In the genomic region with DNA sequence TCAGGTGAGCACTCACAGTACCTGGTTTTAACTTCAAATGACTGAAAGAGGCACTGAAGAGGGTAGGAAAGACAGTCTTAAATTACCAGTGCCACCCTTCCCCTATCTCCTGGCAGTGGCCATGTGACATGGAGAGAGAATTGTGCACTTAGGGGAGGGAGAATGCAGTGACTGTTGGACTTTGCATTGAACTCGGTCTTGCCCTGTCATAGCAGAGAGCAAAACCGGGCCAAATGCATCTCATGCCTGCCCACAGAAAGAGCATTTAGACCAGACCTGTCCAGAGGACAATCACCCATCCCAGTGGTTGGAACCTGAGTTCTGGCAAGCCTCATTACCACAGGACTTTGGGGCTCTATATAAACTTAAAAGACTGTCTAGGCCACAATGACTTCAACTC, we compare ENCODE assay signal across 24 cellular contexts.
DNase-seq lines count a peak whose midpoint lies in the region; ATAC-seq, FAIRE-seq and TF ChIP-seq lines count a peak whose summit lies in the region.
"Had no signal": no experiment of that assay in that cellular context is flagged by ENCODE, and none has a peak within 500 bp of the region (broad histone marks: within the 10 kb centered on the region; RNA-seq: fewer than 3 reads in every experiment).

No MANE protein-coding gene starts in this region.

- TF ChIP-seq CTCF in HepG2 (CRISPR knock-in tag; IDR thresholded peaks at IDR 0.05) (no peak), right lobe of liver (IDR thresholded peaks at IDR 0.05) (no peak)

- H3K9ac ChIP-seq in HepG2 (ENCODE audit: insufficient read depth, low read depth, low read length) = no peak overlapping the region
- H3K9ac ChIP-seq: BLaER1 had no signal

- WGBS in HepG2 (ENCODE audit: low lambda C conversion rate) = 12% methylated on average over 2 of the region's 2 CpGs
- no CpG with 5 or more reads among the region's 2 CpGs for WGBS in right lobe of liver (ENCODE audit: insufficient coverage, low coverage, low lambda C conversion rate, missing lambda C conversion rate)

- no peak overlapping the region for H3K27ac ChIP-seq in HepG2 (ENCODE audit: extremely low read length, insufficient read depth, low read length)
- no peak overlapping the region for H3K27ac ChIP-seq in right lobe of liver
- H3K27ac ChIP-seq: BLaER1 had no signal

- FAIRE-seq in HepG2 (lab: Jason Lieb, UNC) = no peak
- FAIRE-seq: GM12878, GM12892, GM18507 had no signal

- H3K36me3 ChIP-seq in HepG2 (replicated peaks in 1 of 2; ENCODE audit: control insufficient read depth in 1 of 2, insufficient read depth in 2 of 2, low read length in 2 of 2) (no peaks in the 10 kb centered on the region), right lobe of liver (no peaks in the 10 kb centered on the region)
- H3K36me3 ChIP-seq: BE2C had no signal

- no peak overlapping the region for H2AFZ ChIP-seq in HepG2 (ENCODE audit: low read length)

- no peaks in the 10 kb centered on the region for H3K79me2 ChIP-seq in HepG2 (ENCODE audit: insufficient read depth, low read length)

- H3K27me3 ChIP-seq in HepG2 (ENCODE audit: control insufficient read depth in 1 of 2, insufficient read depth in 2 of 2, low read length in 2 of 2) (no peaks in the 10 kb centered on the region), right lobe of liver (no peaks in the 10 kb centered on the region)
- H3K27me3 ChIP-seq: BE2C, BLaER1 had no signal

- H3K4me1 ChIP-seq in HepG2 (ENCODE audit: insufficient read depth, low read length) = no peaks in the 10 kb centered on the region
- H3K4me1 ChIP-seq in right lobe of liver = no peaks in the 10 kb centered on the region
- H3K4me1 ChIP-seq: BE2C had no signal

- CTCF ChIA-PET in HepG2 (lab: Yijun Ruan, JAX; ENCODE audit: low intra/inter-chr PET ratio, low total read pairs) = no interaction called here

- POLR2A ChIA-PET in HepG2 (lab: Yijun Ruan, JAX) = no interaction called here

- no peak for TF ChIP-seq RAD21 in HepG2 (CRISPR knock-in tag; IDR thresholded peaks at IDR 0.05)

- no peak overlapping the region for H3K4me3 ChIP-seq in HepG2 (replicated peaks in 1 of 3; ENCODE audit: insufficient read depth in 1 of 3, low read depth in 2 of 3, low read length in 3 of 3)
- no peak overlapping the region for H3K4me3 ChIP-seq in right lobe of liver
- H3K4me3 ChIP-seq: BLaER1, GM12878 had no signal

- in situ Hi-C loops in HepG2 (cut with HindIII; ENCODE audit: extremely low pct_ligation_motif_present, low pct_unique_long_range_greater_than_20kb) = no loop called here

- TF ChIP-seq EP300 in HepG2 (IDR thresholded peaks at IDR 0.05; ENCODE audit: low read depth in 2 of 2, low read length in 2 of 2) (no peak), HepG2 (CRISPR knock-in tag; IDR thresholded peaks at IDR 0.05; ENCODE audit: borderline replicate concordance) (no peak)

- peak; percentile 86 for ATAC-seq in HepG2
- peak; percentile 86 to 98 (median 92) for ATAC-seq in right lobe of liver
- ATAC-seq: GM12878 had no signal

- DNase-seq in HepG2 (ENCODE audit: low spot score) (peak; percentile 21), right lobe of liver (peak in 2 of 3 donors; percentile 60 to 71), NCI-H1930 (lab: John Stamatoyannopoulos, UW) (no peak), cerebellar cortex (ENCODE audit: low spot score) (no peak), cortex of kidney (lab: John Stamatoyannopoulos, UW) (no peak)
- DNase-seq: 8988T; ACHN; BE2C; C1 segment of cervical spinal cord; CD4-positive, alpha-beta memory T cell; CD4-positive, CD25-positive, alpha-beta regulatory T cell; CD8-positive, alpha-beta memory T cell; COR-L47; DMS 273 treated with DMSO at 0.1 percent for 48 hours; DMS153; DMS53; DMS79; DND-41; EL; GDM1 had no signal

- intact Hi-C loops in HepG2 (cut with micrococcal nuclease; ENCODE audit: unreplicated experiment) = no loop called here
- intact Hi-C loops in right lobe of liver (cut with DNase I) = no loop called here

- H4K20me1 ChIP-seq in HepG2 (ENCODE audit: insufficient read depth, low read length) = no peaks in the 10 kb centered on the region
- H4K20me1 ChIP-seq: BLaER1 had no signal

- no peak overlapping the region for H3K4me2 ChIP-seq in HepG2 (ENCODE audit: low read depth, low read length)
- H3K4me2 ChIP-seq: BLaER1 had no signal

- BruUV-seq in HepG2 (replicated peaks; lab: Mats Ljungman, UMichigan) = no TSS peak

- H3K9me3 ChIP-seq in HepG2 (ENCODE audit: low read length) (peaks cover 37% of the 10 kb centered on the region), right lobe of liver (no peaks in the 10 kb centered on the region)
- H3K9me3 ChIP-seq: BE2C, BLaER1 had no signal

- no peak for TF ChIP-seq POLR2A in HepG2 (IDR thresholded peaks at IDR 0.05; ENCODE audit: insufficient read depth in 1 of 2, low read depth in 2 of 2, low read length in 2 of 2)
- TF ChIP-seq POLR2A in right lobe of liver (IDR thresholded peaks at IDR 0.05) = no peak

TF ChIP-seq in HepG2, 621 proteins besides CTCF, POLR2A, EP300 and RAD21 (continues in another document):
- TF ChIP-seq ZNF101 (CRISPR knock-in tag; IDR thresholded peaks at IDR 0.05; ENCODE audit: borderline replicate concordance, low read depth) (no peak), ZMYM4 (CRISPR knock-in tag; IDR thresholded peaks at IDR 0.05) (peak; percentile 53), ZNF557 (CRISPR knock-in tag; IDR thresholded peaks at IDR 0.05) (no peak), ZNF550 (CRISPR knock-in tag; IDR thresholded peaks at IDR 0.05; ENCODE audit: borderline replicate concordance) (no peak), JUNB (CRISPR knock-in tag; IDR thresholded peaks at IDR 0.05; ENCODE audit: borderline replicate concordance) (no peak), ZNF296 (CRISPR knock-in tag; conservative IDR thresholded peaks at IDR 0.05) (no peak), MEF2D (CRISPR knock-in tag; IDR thresholded peaks at IDR 0.05) (no peak), NR2C2 (CRISPR knock-in tag; IDR thresholded peaks at IDR 0.05; ENCODE audit: borderline replicate concordance) (no peak), JUND (CRISPR knock-in tag; IDR thresholded peaks at IDR 0.05) (no peak), NFE2 (CRISPR knock-in tag; IDR thresholded peaks at IDR 0.05) (no peak), HNF4A (CRISPR knock-in tag; IDR thresholded peaks at IDR 0.05) (peak; percentile 80), HNF4G (IDR thresholded peaks at IDR 0.05; ENCODE audit: borderline replicate concordance, low read depth, low read length) (peak; percentile 32; the same call in 1 of the 2 replicates), HNF4G (CRISPR knock-in tag; IDR thresholded peaks at IDR 0.05; ENCODE audit: borderline replicate concordance, low read depth) (no peak), ZNF234 (CRISPR knock-in tag; conservative IDR thresholded peaks at IDR 0.05) (no peak), MAZ (IDR thresholded peaks at IDR 0.05; ENCODE audit: borderline replicate concordance, low read depth, low read length) (no peak), MAZ (CRISPR knock-in tag; IDR thresholded peaks at IDR 0.05; ENCODE audit: low read depth) (no peak), SRSF9 (IDR thresholded peaks at IDR 0.05; ENCODE audit: borderline replicate concordance, insufficient read depth, low read depth, low read length, poor library complexity, severe bottlenecking) (no peak)
- TF ChIP-seq, protein P1, sequence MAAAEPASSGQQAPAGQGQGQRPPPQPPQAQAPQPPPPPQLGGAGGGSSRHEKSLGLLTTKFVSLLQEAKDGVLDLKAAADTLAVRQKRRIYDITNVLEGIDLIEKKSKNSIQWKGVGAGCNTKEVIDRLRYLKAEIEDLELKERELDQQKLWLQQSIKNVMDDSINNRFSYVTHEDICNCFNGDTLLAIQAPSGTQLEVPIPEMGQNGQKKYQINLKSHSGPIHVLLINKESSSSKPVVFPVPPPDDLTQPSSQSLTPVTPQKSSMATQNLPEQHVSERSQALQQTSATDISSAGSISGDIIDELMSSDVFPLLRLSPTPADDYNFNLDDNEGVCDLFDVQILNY (CRISPR knock-in tag; conservative IDR thresholded peaks at IDR 0.05) = no peak
- TF ChIP-seq, protein P2, sequence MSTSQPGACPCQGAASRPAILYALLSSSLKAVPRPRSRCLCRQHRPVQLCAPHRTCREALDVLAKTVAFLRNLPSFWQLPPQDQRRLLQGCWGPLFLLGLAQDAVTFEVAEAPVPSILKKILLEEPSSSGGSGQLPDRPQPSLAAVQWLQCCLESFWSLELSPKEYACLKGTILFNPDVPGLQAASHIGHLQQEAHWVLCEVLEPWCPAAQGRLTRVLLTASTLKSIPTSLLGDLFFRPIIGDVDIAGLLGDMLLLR (CRISPR knock-in tag; IDR thresholded peaks at IDR 0.05) = no peak
- TF ChIP-seq, protein P3, sequence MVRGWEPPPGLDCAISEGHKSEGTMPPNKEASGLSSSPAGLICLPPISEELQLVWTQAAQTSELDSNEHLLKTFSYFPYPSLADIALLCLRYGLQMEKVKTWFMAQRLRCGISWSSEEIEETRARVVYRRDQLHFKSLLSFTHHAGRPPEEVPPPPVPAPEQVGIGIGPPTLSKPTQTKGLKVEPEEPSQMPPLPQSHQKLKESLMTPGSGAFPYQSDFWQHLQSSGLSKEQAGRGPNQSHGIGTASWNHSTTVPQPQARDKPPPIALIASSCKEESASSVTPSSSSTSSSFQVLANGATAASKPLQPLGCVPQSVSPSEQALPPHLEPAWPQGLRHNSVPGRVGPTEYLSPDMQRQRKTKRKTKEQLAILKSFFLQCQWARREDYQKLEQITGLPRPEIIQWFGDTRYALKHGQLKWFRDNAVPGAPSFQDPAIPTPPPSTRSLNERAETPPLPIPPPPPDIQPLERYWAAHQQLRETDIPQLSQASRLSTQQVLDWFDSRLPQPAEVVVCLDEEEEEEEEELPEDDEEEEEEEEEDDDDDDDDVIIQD (CRISPR knock-in tag; IDR thresholded peaks at IDR 0.05; ENCODE audit: low read depth) = peak; percentile 38; the same call in 1 of the 2 replicates
- TF ChIP-seq, protein P4, sequence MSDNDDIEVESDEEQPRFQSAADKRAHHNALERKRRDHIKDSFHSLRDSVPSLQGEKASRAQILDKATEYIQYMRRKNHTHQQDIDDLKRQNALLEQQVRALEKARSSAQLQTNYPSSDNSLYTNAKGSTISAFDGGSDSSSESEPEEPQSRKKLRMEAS (IDR thresholded peaks at IDR 0.05) = 0 out of 2 replicates have a peak, but pooled peaks have one; percentile 26
- TF ChIP-seq, protein P5, sequence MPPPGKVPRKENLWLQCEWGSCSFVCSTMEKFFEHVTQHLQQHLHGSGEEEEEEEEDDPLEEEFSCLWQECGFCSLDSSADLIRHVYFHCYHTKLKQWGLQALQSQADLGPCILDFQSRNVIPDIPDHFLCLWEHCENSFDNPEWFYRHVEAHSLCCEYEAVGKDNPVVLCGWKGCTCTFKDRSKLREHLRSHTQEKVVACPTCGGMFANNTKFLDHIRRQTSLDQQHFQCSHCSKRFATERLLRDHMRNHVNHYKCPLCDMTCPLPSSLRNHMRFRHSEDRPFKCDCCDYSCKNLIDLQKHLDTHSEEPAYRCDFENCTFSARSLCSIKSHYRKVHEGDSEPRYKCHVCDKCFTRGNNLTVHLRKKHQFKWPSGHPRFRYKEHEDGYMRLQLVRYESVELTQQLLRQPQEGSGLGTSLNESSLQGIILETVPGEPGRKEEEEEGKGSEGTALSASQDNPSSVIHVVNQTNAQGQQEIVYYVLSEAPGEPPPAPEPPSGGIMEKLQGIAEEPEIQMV (CRISPR knock-in tag; IDR thresholded peaks at IDR 0.05; ENCODE audit: low read depth) = no peak

Comparison
In these comparisons a context has a peak if more than half of its experiments do, and no peak if none do; other contexts are left out.
1. DNase-seq: peak in HepG2 (single experiment) and right lobe of liver (2 of 3); none in NCI-H1930 (0 of 2), cerebellar cortex (single experiment) and cortex of kidney (single experiment).